In genomic region chr3:193837347-193837827, GRCh38 we compare ENCODE assay signal across 22 cellular contexts.
DNase-seq lines count a peak whose midpoint lies in the region; ATAC-seq, FAIRE-seq and TF ChIP-seq lines count a peak whose summit lies in the region.
"Had no signal": no experiment of that assay in that cellular context is flagged by ENCODE, and none has a peak within 500 bp of the region (broad histone marks: within the 10 kb centered on the region; RNA-seq: fewer than 3 reads in every experiment).

No MANE protein-coding gene starts in this region.

- no peaks in the 10 kb centered on the region for H3K36me3 Mint-ChIP-seq in CD8-positive, alpha-beta memory T cell

- H3K9ac ChIP-seq in parathyroid adenoma = no peak overlapping the region
- H3K9ac ChIP-seq: KMS-11 had no signal

- H3K4me1 ChIP-seq in CD8-positive, alpha-beta memory T cell (ENCODE audit: insufficient read depth, low read length) = no peaks in the 10 kb centered on the region
- H3K4me1 ChIP-seq in parathyroid adenoma (peaks cover 29% of the 10 kb centered on the region), sigmoid colon (peaks cover 0 to 17% (median 5%) of the 10 kb centered on the region in 4 donors)

- H3K9me3 Mint-ChIP-seq in CD8-positive, alpha-beta memory T cell = no peaks in the 10 kb centered on the region

- ATAC-seq in esophagus mucosa = peak; percentile 77
- no peak for ATAC-seq in GM21515 (IDR thresholded peaks at IDR 0.05; ENCODE audit: unreplicated experiment)
- ATAC-seq: Right ventricle myocardium inferior had no signal

- H3K36me3 ChIP-seq in CD8-positive, alpha-beta memory T cell (ENCODE audit: insufficient read depth, low read length) = no peaks in the 10 kb centered on the region
- no peaks in the 10 kb centered on the region for H3K36me3 ChIP-seq in bronchial epithelial cell (ENCODE audit: control insufficient read depth, insufficient read depth, low read length)
- no peaks in the 10 kb centered on the region for H3K36me3 ChIP-seq in parathyroid adenoma (ENCODE audit: control insufficient read depth, insufficient read depth, low read length)
- no peaks in the 10 kb centered on the region for H3K36me3 ChIP-seq in sigmoid colon
- H3K36me3 ChIP-seq: Peyer's patch had no signal

- no peak overlapping the region for H3K4me3 Mint-ChIP-seq in CD8-positive, alpha-beta memory T cell

- no peak for TF ChIP-seq CTCF in bronchial epithelial cell (IDR thresholded peaks at IDR 0.05; ENCODE audit: insufficient read depth, low read length, severe bottlenecking)
- TF ChIP-seq CTCF in parathyroid adenoma (IDR thresholded peaks at IDR 0.05) = no peak
- no peak for TF ChIP-seq CTCF in sigmoid colon (IDR thresholded peaks at IDR 0.05)

- H3K4me3 ChIP-seq in CD8-positive, alpha-beta memory T cell (ENCODE audit: low read length) = no peak overlapping the region
- H3K4me3 ChIP-seq in bronchial epithelial cell (ENCODE audit: low read depth, low read length) (no peak overlapping the region), parathyroid adenoma (ENCODE audit: low read depth, low read length) (peak overlapping the region; percentile 17), sigmoid colon (no peak overlapping the region)
- H3K4me3 ChIP-seq: Peyer's patch had no signal

- intact Hi-C loops in sigmoid colon (cut with DNase I) = no loop called here

- H3K4me1 Mint-ChIP-seq in CD8-positive, alpha-beta memory T cell = no peaks in the 10 kb centered on the region

- H3K27ac ChIP-seq in CD8-positive, alpha-beta memory T cell (ENCODE audit: low read depth, low read length) = peak overlapping the region; percentile 40
- no peak overlapping the region for H3K27ac ChIP-seq in parathyroid adenoma
- H3K27ac ChIP-seq in sigmoid colon = no peak overlapping the region
- H3K27ac ChIP-seq: C4-2B, KMS-11, Peyer's patch had no signal

- no peak for DNase-seq in CD8-positive, alpha-beta memory T cell
- DNase-seq in bronchial epithelial cell (ENCODE audit: low read depth) = peak; percentile 71
- DNase-seq in NCI-H1092 (lab: John Stamatoyannopoulos, UW) = no peak
- no peak for DNase-seq in sigmoid colon
- no peak for DNase-seq in hippocampal formation (lab: John Stamatoyannopoulos, UW)
- DNase-seq: 8988T, AML-193, GDM1, NCI-H1105 treated with DMSO at 0.1 percent for 48 hours, NCI-H2081, NCI-H2171, NCI-H345, NCI-H524, NCI-H774, Peyer's patch had no signal

- peak overlapping the region; percentile 36 for H3K4me2 ChIP-seq in parathyroid adenoma (ENCODE audit: low read length)
- H3K4me2 ChIP-seq: KMS-11 had no signal

- no peak for TF ChIP-seq EP300 in sigmoid colon (IDR thresholded peaks at IDR 0.05)

- no peak for TF ChIP-seq POLR2A in sigmoid colon (IDR thresholded peaks at IDR 0.05)

- H3K27me3 ChIP-seq in CD8-positive, alpha-beta memory T cell (ENCODE audit: insufficient read depth, low read length, poor library complexity, severe bottlenecking) = no peaks in the 10 kb centered on the region
- H3K27me3 ChIP-seq in bronchial epithelial cell (ENCODE audit: control insufficient read depth, insufficient read depth, low read length) = no peaks in the 10 kb centered on the region
- H3K27me3 ChIP-seq in parathyroid adenoma (ENCODE audit: control insufficient read depth, insufficient read depth, low read length) = no peaks in the 10 kb centered on the region
- H3K27me3 ChIP-seq in sigmoid colon = no peaks in the 10 kb centered on the region
- H3K27me3 ChIP-seq: Peyer's patch had no signal

- FAIRE-seq in bronchial epithelial cell (lab: Jason Lieb, UNC) = no peak
- FAIRE-seq: GM18507 had no signal

- no peak overlapping the region for H3K27ac Mint-ChIP-seq in CD8-positive, alpha-beta memory T cell

- peaks cover 11 to 31% of the 10 kb centered on the region in 2 donors for H3K27me3 Mint-ChIP-seq in CD8-positive, alpha-beta memory T cell

- WGBS in sigmoid colon, 2 donors = 91 to 92% methylated on average over 6 of the region's 6 CpGs

- POLR2A ChIA-PET in CD8-positive, alpha-beta memory T cell (lab: Charles Lee) = no interaction called here

- peak overlapping the region; percentile 52 for H2AFZ ChIP-seq in parathyroid adenoma

- CTCF ChIA-PET in CD8-positive, alpha-beta memory T cell (lab: Charles Lee) = no interaction called here

- H3K79me2 ChIP-seq in parathyroid adenoma = no peaks in the 10 kb centered on the region

- H3K9me3 ChIP-seq in CD8-positive, alpha-beta memory T cell (ENCODE audit: low read length) = no peaks in the 10 kb centered on the region
- no peaks in the 10 kb centered on the region for H3K9me3 ChIP-seq in parathyroid adenoma (ENCODE audit: control insufficient read depth, low read length)
- H3K9me3 ChIP-seq in sigmoid colon = no peaks in the 10 kb centered on the region
- H3K9me3 ChIP-seq: Peyer's patch had no signal
